In genomic region chr18:13565228-13565627, GRCh38 we compare ENCODE assay signal across 16 cellular contexts.
DNase-seq lines count a peak whose midpoint lies in the region; ATAC-seq, FAIRE-seq and TF ChIP-seq lines count a peak whose summit lies in the region.
"Had no signal": no experiment of that assay in that cellular context is flagged by ENCODE, and none has a peak within 500 bp of the region (broad histone marks: within the 10 kb centered on the region; RNA-seq: fewer than 3 reads in every experiment).

No MANE protein-coding gene starts in this region.

- intact Hi-C loops in GM12878 (cut with micrococcal nuclease; ENCODE audit: unreplicated experiment), result loop anchor here (10.0 kb wide), 1 partner anchor 570 kb away; the partner anchor contains the start of gene CEP192
- intact Hi-C loops in right cardiac atrium (cut with DNase I), result loop anchor here in 1 of 4 donors (5.0 to 10.0 kb wide), 2 partner anchors 47 to 160 kb away; partner anchors contain the start of genes FAM210A and RNMT

- peak overlapping the region; percentile 39 to 99 (median 99) for H3K27ac Mint-ChIP-seq in IgD-negative memory B cell
- H3K27ac Mint-ChIP-seq in stimulated activated memory B cell treated with anti-CD40 and anti-IgM and Interleukin-4, amounts not matched to agents 10 μg/mL and 1 μg/mL and 100 μg/mL, for 72 hours, result peak overlapping the region; percentile 96
- H3K27ac Mint-ChIP-seq: CD4-positive, alpha-beta T cell; GM23338 had no signal

- no peak overlapping the region for H3K4me3 ChIP-seq in GM12878
- H3K4me3 ChIP-seq in right cardiac atrium (ENCODE audit: low read length), result no peak overlapping the region
- H3K4me3 ChIP-seq in osteoblast (ENCODE audit: insufficient read depth, low read length), result no peak overlapping the region
- H3K4me3 ChIP-seq: esophagus muscularis mucosa, GM23338, pancreas had no signal

- in situ Hi-C loops in GM12878 (cut with MboI), result loop anchor here (5.0 kb wide), 1 partner anchor 47 kb away; no protein-coding TSS in a partner anchor

- no peak overlapping the region for H2AFZ ChIP-seq in GM12878 (ENCODE audit: control insufficient read depth, low read depth, low read length)
- no peak overlapping the region for H2AFZ ChIP-seq in osteoblast (ENCODE audit: low read length)
- H2AFZ ChIP-seq: GM23338 had no signal

- POLR2A ChIA-PET in GM12878 (lab: Charles Lee), result interaction anchor here (5.2 to 7.6 kb wide), 3 partner anchors 13 to 47 kb away, joined by 93 to 175 read pairs (median 121); no protein-coding TSS in a partner anchor

- RAD21 ChIA-PET in GM12878 (lab: Charles Lee; ENCODE audit: unreplicated experiment), result interaction anchor here (7.0 to 7.3 kb wide), 3 partner anchors 14 to 46 kb away, joined by 144 to 229 read pairs (median 156); no protein-coding TSS in a partner anchor

- H3K9me3 Mint-ChIP-seq in IgD-negative memory B cell, result no peaks in the 10 kb centered on the region
- H3K9me3 Mint-ChIP-seq in stimulated activated memory B cell treated with anti-CD40 and anti-IgM and Interleukin-4, amounts not matched to agents 10 μg/mL and 1 μg/mL and 100 μg/mL, for 72 hours, result no peaks in the 10 kb centered on the region
- H3K9me3 Mint-ChIP-seq: CD4-positive, alpha-beta T cell; GM23338 had no signal

- no peaks in the 10 kb centered on the region for H3K27me3 Mint-ChIP-seq in IgD-negative memory B cell
- no peaks in the 10 kb centered on the region for H3K27me3 Mint-ChIP-seq in stimulated activated memory B cell treated with anti-CD40 and anti-IgM and Interleukin-4, amounts not matched to agents 10 μg/mL and 1 μg/mL and 100 μg/mL, for 72 hours
- H3K27me3 Mint-ChIP-seq: CD4-positive, alpha-beta T cell had no signal

- H3K27me3 ChIP-seq in GM12878 (replicated peaks in 1 of 2; ENCODE audit: control insufficient read depth in 2 of 2, insufficient read depth in 2 of 2, low read length in 1 of 2), result no peaks in the 10 kb centered on the region
- no peaks in the 10 kb centered on the region for H3K27me3 ChIP-seq in right cardiac atrium (ENCODE audit: control insufficient read depth, insufficient read depth)
- peaks cover 7% of the 10 kb centered on the region for H3K27me3 ChIP-seq in osteoblast (ENCODE audit: insufficient read depth, low read length)
- H3K27me3 ChIP-seq: esophagus muscularis mucosa, pancreas had no signal

- H3K9me3 ChIP-seq in GM12878 (replicated peaks; ENCODE audit: control insufficient read depth, insufficient read depth, low read length) (no peaks in the 10 kb centered on the region), right cardiac atrium (ENCODE audit: control insufficient read depth, low read length) (no peaks in the 10 kb centered on the region), osteoblast (ENCODE audit: low read depth, low read length) (no peaks in the 10 kb centered on the region)
- H3K9me3 ChIP-seq: esophagus muscularis mucosa, pancreas had no signal

- no TSS peak for BruUV-seq in GM12878 (replicated peaks; lab: Mats Ljungman, UMichigan)

- peaks cover 45 to 52% (median 49%) of the 10 kb centered on the region in 3 donors for H3K4me1 Mint-ChIP-seq in IgD-negative memory B cell
- peaks cover 91% of the 10 kb centered on the region for H3K4me1 Mint-ChIP-seq in stimulated activated memory B cell treated with anti-CD40 and anti-IgM and Interleukin-4, amounts not matched to agents 10 μg/mL and 1 μg/mL and 100 μg/mL, for 72 hours

- CTCF ChIA-PET in GM12878 (lab: Yijun Ruan, JAX), result interaction anchor here (3.4 to 7.3 kb wide), 3 partner anchors 12 to 46 kb away, joined by 14 to 75 read pairs (median 18); no protein-coding TSS in a partner anchor

- H3K4me2 ChIP-seq in GM12878 (ENCODE audit: control insufficient read depth, insufficient read depth), result no peak overlapping the region; the same call in 1 of the 2 replicates
- H3K4me2 ChIP-seq in osteoblast (ENCODE audit: insufficient read depth, low read length), result no peak overlapping the region
- H3K4me2 ChIP-seq: GM23338 had no signal

- DNase-seq in GM12878 (ENCODE audit: low read depth, low spot score) (no peak), right cardiac atrium (peak; percentile 74 to 91 (median 87)), osteoblast (ENCODE audit: insufficient read length, low spot score, missing footprints) (no peak), COLO829 (ENCODE audit: low spot score) (no peak)
- DNase-seq: activated CD8-positive, alpha-beta memory T cell treated with anti-CD3 and anti-CD28 coated beads for 24 hours; activated naive CD4-positive, alpha-beta T cell treated with anti-CD3 and anti-CD28 coated beads, Interleukin-2, amount 50 U/mL, for 16 hours; CD4-positive, alpha-beta T cell; cortex of kidney; KBM-7; NCI-H524 treated with DMSO at 0.1 percent for 48 hours had no signal

- WGBS in GM12878 (ENCODE audit: insufficient coverage, insufficient replicate concordance, low lambda C conversion rate, missing lambda C conversion rate), result over 99% methylated on average over 17 of the region's 17 CpGs
- 60% methylated on average over 17 of the region's 17 CpGs for WGBS in right cardiac atrium

- SMC1A ChIA-PET in GM12878 (lab: Charles Lee; ENCODE audit: uncharacterized antibody, unreplicated experiment), result interaction anchor here (1.5 to 8.1 kb wide), 5 partner anchors 9 to 64 kb away, joined by 4 to 220 read pairs (median 100); no protein-coding TSS in a partner anchor

- H3K36me3 Mint-ChIP-seq in IgD-negative memory B cell, result no peaks in the 10 kb centered on the region
- H3K36me3 Mint-ChIP-seq in stimulated activated memory B cell treated with anti-CD40 and anti-IgM and Interleukin-4, amounts not matched to agents 10 μg/mL and 1 μg/mL and 100 μg/mL, for 72 hours, result no peaks in the 10 kb centered on the region

- ATAC-seq in GM12878 (no peak), right cardiac atrium (peak; percentile 84 to 85), HG03108 (IDR thresholded peaks at IDR 0.05; ENCODE audit: unreplicated experiment) (no peak)
- no peak for ATAC-seq in stimulated activated memory B cell treated with anti-CD40 and anti-IgM and Interleukin-4, amounts not matched to agents 10 μg/mL and 1 μg/mL and 100 μg/mL, for 72 hours
- ATAC-seq: GM23338 had no signal

- TF ChIP-seq CTCF in GM12878 (IDR thresholded peaks at IDR 0.05 in 2 of 3, conservative IDR thresholded peaks at IDR 0.05 in 1 of 3; ENCODE audit: control insufficient read depth in 2 of 3, extremely low read depth in 1 of 3, insufficient read depth in 1 of 3, low read depth in 3 of 3, low read length in 3 of 3) (no peak), osteoblast (IDR thresholded peaks at IDR 0.05; ENCODE audit: extremely low read depth, low read depth, low read length) (no peak)

- H3K9ac ChIP-seq in GM12878 (ENCODE audit: control insufficient read depth, insufficient read depth, low read length), result no peak overlapping the region

- H4K20me1 ChIP-seq in GM12878 (ENCODE audit: control insufficient read depth, insufficient read depth) (no peaks in the 10 kb centered on the region), osteoblast (ENCODE audit: insufficient read depth, low read length) (no peaks in the 10 kb centered on the region)

- TF ChIP-seq POLR2A in GM12878 (IDR thresholded peaks at IDR 0.05; ENCODE audit: low read depth, low read length), result no peak

- H3K27ac ChIP-seq in GM12878 (ENCODE audit: control insufficient read depth, insufficient read depth) (peak overlapping the region; percentile 100), right cardiac atrium (ENCODE audit: low read length) (peak overlapping the region; percentile 61), osteoblast (ENCODE audit: low read depth, low read length) (no peak overlapping the region)
- H3K27ac ChIP-seq: pancreas had no signal

- H3K4me3 Mint-ChIP-seq in IgD-negative memory B cell, result peak overlapping the region in 1 of 4 donors; percentile 30
- H3K4me3 Mint-ChIP-seq in stimulated activated memory B cell treated with anti-CD40 and anti-IgM and Interleukin-4, amounts not matched to agents 10 μg/mL and 1 μg/mL and 100 μg/mL, for 72 hours, result no peak overlapping the region
- H3K4me3 Mint-ChIP-seq: CD4-positive, alpha-beta T cell; GM23338 had no signal

- FAIRE-seq in GM12878 (lab: Jason Lieb, UNC), result no peak
- FAIRE-seq: pancreas had no signal

- TF ChIP-seq RAD21 in GM12878 (IDR thresholded peaks at IDR 0.05; ENCODE audit: insufficient read depth, low read depth, low read length), result no peak

- H3K36me3 ChIP-seq in GM12878 (ENCODE audit: control insufficient read depth in 2 of 2, insufficient read depth in 2 of 2, low read length in 1 of 2) (no peaks in the 10 kb centered on the region), osteoblast (ENCODE audit: insufficient read depth, low read length) (no peaks in the 10 kb centered on the region)
- H3K36me3 ChIP-seq: esophagus muscularis mucosa, pancreas had no signal

- H3K4me1 ChIP-seq in GM12878 (ENCODE audit: control insufficient read depth, insufficient read depth, low read length), result peaks cover 79% of the 10 kb centered on the region
- H3K4me1 ChIP-seq in right cardiac atrium (ENCODE audit: control insufficient read depth, insufficient read depth, low read length), result peaks cover 14% of the 10 kb centered on the region
- H3K4me1 ChIP-seq in osteoblast (ENCODE audit: insufficient read depth, low read length), result no peaks in the 10 kb centered on the region
- H3K4me1 ChIP-seq: pancreas had no signal

- H3K79me2 ChIP-seq in GM12878 (ENCODE audit: control insufficient read depth, insufficient read depth, low read length), result peaks cover 3% of the 10 kb centered on the region
- H3K79me2 ChIP-seq in osteoblast (ENCODE audit: insufficient read depth, low read length), result no peaks in the 10 kb centered on the region

- no peak for TF ChIP-seq EP300 in GM12878 (IDR thresholded peaks at IDR 0.05; ENCODE audit: borderline replicate concordance in 1 of 2, control insufficient read depth in 1 of 2, low read depth in 2 of 2, low read length in 2 of 2)

TF ChIP-seq in GM12878, 131 proteins besides CTCF, POLR2A, EP300 and RAD21 (continues in another document):
- TF ChIP-seq SMARCA5 (IDR thresholded peaks at IDR 0.05), result no peak
- TF ChIP-seq TCF12 (IDR thresholded peaks at IDR 0.05; ENCODE audit: low read depth, low read length), result no peak
- no peak for TF ChIP-seq TBL1XR1 (IDR thresholded peaks at IDR 0.05; ENCODE audit: low read depth, low read length)
- no peak for TF ChIP-seq MYB (IDR thresholded peaks at IDR 0.05; ENCODE audit: borderline replicate concordance, low read depth, low read length)
- peak; percentile 63 for TF ChIP-seq ZBTB33 (IDR thresholded peaks at IDR 0.05)

Comparison
In these comparisons a context has a peak if more than half of its experiments do, and no peak if none do; other contexts are left out.
1. ATAC-seq: peak in right cardiac atrium (2 of 2); none in GM12878 (single experiment), stimulated activated memory B cell treated with anti-CD40 and anti-IgM and Interleukin-4, amounts not matched to agents 10 μg/mL and 1 μg/mL and 100 μg/mL, for 72 hours (single experiment) and HG03108 (single experiment).
2. DNase-seq: peak in right cardiac atrium (3 of 3); none in GM12878 (single experiment), osteoblast (single experiment) and COLO829 (single experiment).